In genomic region chr14:91920526-91920925, GRCh38 we compare ENCODE assay signal across 16 cellular contexts.
"Had no signal": no experiment of that assay in that cellular context is flagged by ENCODE, and none has a peak within 500 bp of the region (broad histone marks: within the 10 kb centered on the region; RNA-seq: fewer than 3 reads in every experiment).

No MANE protein-coding gene starts in this region.

- H3K27ac ChIP-seq: left lung, lower lobe of right lung, psoas muscle had no signal

- H3K9me3 ChIP-seq: esophagus squamous epithelium, gastroesophageal sphincter, left lung, lower lobe of right lung, psoas muscle, testis had no signal

- H3K4me1 ChIP-seq: psoas muscle had no signal

- H3K4me3 ChIP-seq: esophagus squamous epithelium, gastroesophageal sphincter, left lung, lower lobe of right lung, psoas muscle, testis had no signal

- H3K27me3 ChIP-seq: esophagus squamous epithelium, gastroesophageal sphincter, left lung, testis had no signal

- H3K36me3 ChIP-seq: esophagus squamous epithelium, gastroesophageal sphincter, left lung, lower lobe of right lung had no signal

- DNase-seq: esophagus squamous epithelium; glutamatergic neuron; immature natural killer cell; left lung; lower lobe of right lung; mesenchymal stem cell; midbrain; naive B cell; nephron progenitor cell; retina; stimulated activated CD4-positive, alpha-beta T cell treated with anti-CD3 and anti-CD28 coated beads, Interleukin-4, amount 100 ng/mL, for 4 hours; stimulated activated naive B cell treated with anti-CD40 and anti-IgM and Interleukin-4, amounts not matched to agents 10 μg/mL and 1 μg/mL and 100 μg/mL, for 72 hours; stimulated activated naive CD8-positive, alpha-beta T cell treated with anti-CD3 and anti-CD28 coated beads, Interleukin-15, amount 100 ng/mL, for 72 hours had no signal

- ATAC-seq: stimulated activated naive B cell treated with anti-CD40 and anti-IgM and Interleukin-4, amounts not matched to agents 10 μg/mL and 1 μg/mL and 100 μg/mL, for 72 hours; stimulated activated naive CD8-positive, alpha-beta T cell treated with anti-CD3 and anti-CD28 coated beads, Interleukin-15, amount 100 ng/mL, for 72 hours had no signal
